Comparison of ENCODE assay signal across 8 cellular contexts in genomic region chrX:154412468-154412867, GRCh38. TPM values are rescaled to one million over a fixed set of nuclear protein-coding genes. Genes with fewer than 3 reads are reported as not detected.
A peak's percentile ranks its signal among the peaks of the same experiment; 100 is the strongest.
DNase-seq lines count a peak whose midpoint lies in the region; ATAC-seq and TF ChIP-seq lines count a peak whose summit lies in the region.

No MANE protein-coding gene starts in this region.

- H3K4me1 Mint-ChIP-seq in Caco-2 (ENCODE audit: low read depth, unreplicated experiment): peaks cover 7% of the 10 kb centered on the region
- H3K4me1 Mint-ChIP-seq in naive thymus-derived CD4-positive, alpha-beta T cell: peaks cover 9 to 22% (median 16%) of the 10 kb centered on the region in 7 donors

- H3K9me3 ChIP-seq in Caco-2: no peaks in the 10 kb centered on the region
- H3K9me3 ChIP-seq in colonic mucosa: no peaks in the 10 kb centered on the region
- H3K9me3 ChIP-seq in naive thymus-derived CD4-positive, alpha-beta T cell (ENCODE audit: control insufficient read depth in 2 of 3, low read length in 3 of 3): no peaks in the 10 kb centered on the region

- H3K27me3 Mint-ChIP-seq in Caco-2 (ENCODE audit: insufficient read depth, unreplicated experiment): no peaks in the 10 kb centered on the region
- H3K27me3 Mint-ChIP-seq in naive thymus-derived CD4-positive, alpha-beta T cell: no peaks in the 10 kb centered on the region

- H3K27ac ChIP-seq in colonic mucosa: peak overlapping the region; percentile 89
- H3K27ac ChIP-seq in naive thymus-derived CD4-positive, alpha-beta T cell (ENCODE audit: low read depth, low read length): peak overlapping the region; percentile 79

- peak; percentile 49 for ATAC-seq in naive thymus-derived CD4-positive, alpha-beta T cell

- intact Hi-C loops in Caco-2 (cut with micrococcal nuclease; ENCODE audit: unreplicated experiment) (no loop called here), colonic mucosa (cut with DNase I) (no loop called here)
- intact Hi-C loops in naive thymus-derived CD4-positive, alpha-beta T cell (cut with micrococcal nuclease): loop anchor here (1.0 to 5.0 kb wide), 5 partner anchors 16 to 78 kb away; partner anchors contain the start of genes ATP6AP1 (in 2 of the 2), LAGE3 (in 1 of the 2), PLXNA3 (in 1 of the 2) and SLC10A3 (in 1 of the 2)

- no TSS peak for BruUV-seq in Caco-2 (replicated peaks; lab: Mats Ljungman, UMichigan)

- peaks cover 5% of the 10 kb centered on the region for H3K36me3 Mint-ChIP-seq in Caco-2 (ENCODE audit: insufficient read depth, unreplicated experiment)
- peaks cover 0 to 6% (median 4%) of the 10 kb centered on the region in 5 donors for H3K36me3 Mint-ChIP-seq in naive thymus-derived CD4-positive, alpha-beta T cell

- POLR2A ChIA-PET in Caco-2 (lab: Charles Lee): interaction anchor here (0.5 to 1.2 kb wide), 2 partner anchors 39 to 78 kb away, joined by 3 to 4 read pairs; partner anchors contain the start of gene SLC10A3
- POLR2A ChIA-PET in naive thymus-derived CD4-positive, alpha-beta T cell (lab: Charles Lee): interaction anchor here (0.6 to 5.2 kb wide), 16 partner anchors 13 to 707 kb away, joined by 3 to 77 read pairs (median 4); partner anchors contain the start of genes ATP6AP1, IKBKG, LAGE3 and RPL10

- H3K9ac ChIP-seq in colonic mucosa (ENCODE audit: low read depth in 2 of 2, low read length in 2 of 2): peak overlapping the region; percentile 81 to 84

- CTCF ChIA-PET in Caco-2 (lab: Charles Lee): interaction anchor here (0.9 kb wide), 1 partner anchor 39 kb away, joined by 6 read pairs; no protein-coding TSS in a partner anchor
- CTCF ChIA-PET in naive thymus-derived CD4-positive, alpha-beta T cell (lab: Charles Lee): no interaction called here

- no peaks in the 10 kb centered on the region for H3K36me3 ChIP-seq in Caco-2 (ENCODE audit: control insufficient read depth, insufficient read depth, low read length)
- H3K36me3 ChIP-seq in colonic mucosa: no peaks in the 10 kb centered on the region
- H3K36me3 ChIP-seq in naive thymus-derived CD4-positive, alpha-beta T cell (ENCODE audit: control insufficient read depth in 2 of 3, insufficient read depth in 3 of 3, low read length in 3 of 3): no peaks in the 10 kb centered on the region

- H3K4me3 Mint-ChIP-seq in Caco-2 (ENCODE audit: unreplicated experiment): peak overlapping the region; percentile 79
- H3K4me3 Mint-ChIP-seq in naive thymus-derived CD4-positive, alpha-beta T cell: peak overlapping the region; percentile 71 to 90 (median 83)

- no peak overlapping the region for H3K27ac Mint-ChIP-seq in Caco-2 (ENCODE audit: unreplicated experiment)
- peak overlapping the region; percentile 44 to 93 (median 85) for H3K27ac Mint-ChIP-seq in naive thymus-derived CD4-positive, alpha-beta T cell

- DNase-seq in Caco-2: no peak
- peak; percentile 42 to 46 for DNase-seq in NOMO-1 (lab: John Stamatoyannopoulos, UW; ENCODE audit: unreplicated experiment in 2 of 2)
- DNase-seq in colonic mucosa: peak; percentile 41
- DNase-seq in naive thymus-derived CD4-positive, alpha-beta T cell: peak in 6 of 9 donors; percentile 22 to 37 (median 30)
- DNase-seq in NCI-H1694 (lab: John Stamatoyannopoulos, UW): no peak
- DNase-seq in NCI-H1105 treated with DMSO at 0.1 percent for 48 hours (lab: John Stamatoyannopoulos, UW): no peak
- no peak for DNase-seq in GM19238 (ENCODE audit: insufficient read length, low spot score)
- DNase-seq in NCI-H1048 (lab: John Stamatoyannopoulos, UW): no peak

- peaks cover 5% of the 10 kb centered on the region; the same call in 1 of the 2 replicates for H3K4me1 ChIP-seq in Caco-2
- H3K4me1 ChIP-seq in colonic mucosa: no peaks in the 10 kb centered on the region
- peaks cover 6 to 7% of the 10 kb centered on the region in 2 donors for H3K4me1 ChIP-seq in naive thymus-derived CD4-positive, alpha-beta T cell (ENCODE audit: control insufficient read depth in 2 of 2, insufficient read depth in 2 of 2, low read length in 2 of 2)

- H3K27me3 ChIP-seq in Caco-2 (replicated peaks; ENCODE audit: control insufficient read depth, insufficient read depth, low read length) (no peaks in the 10 kb centered on the region), colonic mucosa (no peaks in the 10 kb centered on the region)
- no peaks in the 10 kb centered on the region for H3K27me3 ChIP-seq in naive thymus-derived CD4-positive, alpha-beta T cell (ENCODE audit: control insufficient read depth in 2 of 2, insufficient read depth in 2 of 2, low read length in 2 of 2)

- TF ChIP-seq CTCF in Caco-2 (IDR thresholded peaks at IDR 0.05; ENCODE audit: insufficient read depth in 1 of 2, low read depth in 1 of 2, low read length in 1 of 2, severe bottlenecking in 1 of 2, unreplicated experiment in 1 of 2): no peak
- no peak for TF ChIP-seq CTCF in colonic mucosa (IDR thresholded peaks at IDR 0.05)

- H3K9me3 Mint-ChIP-seq in Caco-2 (ENCODE audit: unreplicated experiment): no peaks in the 10 kb centered on the region
- H3K9me3 Mint-ChIP-seq in naive thymus-derived CD4-positive, alpha-beta T cell: peaks cover 0 to 3% (median 0%) of the 10 kb centered on the region in 11 donors

- H3K4me3 ChIP-seq in Caco-2 (ENCODE audit: low read depth, low read length) (peak overlapping the region; percentile 73; the same call in 1 of the 2 replicates), colonic mucosa (peak overlapping the region; percentile 72)
- H3K4me3 ChIP-seq in naive thymus-derived CD4-positive, alpha-beta T cell (ENCODE audit: low read length): peak overlapping the region; percentile 67

RNA-seq across cellular contexts. Expression of gene TAFAZZIN, which starts 1.1 kb away (rescaled TPM):
- total RNA-seq in Caco-2 (2022) (30.2 and 34.0 TPM in 2 replicates), colonic mucosa (10 to 100 TPM; 33.2 to 54.5 TPM)
- total RNA-seq in naive thymus-derived CD4-positive, alpha-beta T cell: 100 to 1,000 TPM in 3 of 5 experiments, 10 to 100 TPM in 2; 90.9 to 130 (median 108) TPM
- polyA plus RNA-seq in naive thymus-derived CD4-positive, alpha-beta T cell: 10 to 100 TPM; 40.4 to 46.4 TPM

RNA-seq across cellular contexts. Expression of gene DNASE1L1, which starts 3.4 kb away (rescaled TPM):
- 8.8 and 9.7 TPM in 2 replicates for total RNA-seq in Caco-2 (2022)
- 10 to 100 TPM; 19.1 to 29.2 TPM for total RNA-seq in colonic mucosa
- total RNA-seq in naive thymus-derived CD4-positive, alpha-beta T cell: 10 to 100 TPM; 18.4 to 31.1 (median 21.7) TPM
- 10 to 100 TPM; 11.1 to 19.6 TPM for polyA plus RNA-seq in naive thymus-derived CD4-positive, alpha-beta T cell

RNA-seq across cellular contexts. Expression of gene RPL10, which starts 14.3 kb away (rescaled TPM):
- 2,081 and 2,086 TPM in 2 replicates for total RNA-seq in Caco-2 (2022)
- total RNA-seq in colonic mucosa: 1,000 to 10,000 TPM; 1,915 to 2,641 TPM
- 1,000 to 10,000 TPM; 2,926 to 5,130 (median 5,063) TPM for total RNA-seq in naive thymus-derived CD4-positive, alpha-beta T cell
- polyA plus RNA-seq in naive thymus-derived CD4-positive, alpha-beta T cell: 1,000 to 10,000 TPM; 6,302 to 7,439 TPM

RNA-seq across cellular contexts. Expression of gene ATP6AP1, which starts 16.0 kb away (rescaled TPM):
- total RNA-seq in Caco-2 (2022): 107 and 112 TPM in 2 replicates
- total RNA-seq in colonic mucosa: 10 to 100 TPM; 86.3 to 96.9 TPM
- 10 to 100 TPM; 37.8 to 63.3 (median 51.1) TPM for total RNA-seq in naive thymus-derived CD4-positive, alpha-beta T cell
- polyA plus RNA-seq in naive thymus-derived CD4-positive, alpha-beta T cell: 100 to 1,000 TPM; 100 to 118 TPM

RNA-seq across cellular contexts. Expression of gene GDI1, which starts 24.5 kb away (rescaled TPM):
- total RNA-seq in Caco-2 (2022) (68.7 and 69.5 TPM in 2 replicates), colonic mucosa (10 to 100 TPM; 63.0 to 83.0 TPM)
- 100 to 1,000 TPM; 106 to 174 (median 140) TPM for total RNA-seq in naive thymus-derived CD4-positive, alpha-beta T cell
- polyA plus RNA-seq in naive thymus-derived CD4-positive, alpha-beta T cell: 10 to 100 TPM; 18.8 to 28.6 TPM

Comparison
In these comparisons a context has a peak if more than half of its experiments do, and no peak if none do; other contexts are left out.
1. DNase-seq: peak in NOMO-1 (2 of 2), colonic mucosa (single experiment) and naive thymus-derived CD4-positive, alpha-beta T cell (6 of 9); none in Caco-2 (0 of 2), NCI-H1694 (single experiment), NCI-H1105 treated with DMSO at 0.1 percent for 48 hours (single experiment), GM19238 (single experiment) and NCI-H1048 (single experiment).
2. intact Hi-C loops: an anchor here in naive thymus-derived CD4-positive, alpha-beta T cell (1.0 to 5.0 kb wide); none called in Caco-2 and colonic mucosa.
3. Peak in every context shown above with its lines, with median percentiles within 50 percentile points of each other: H3K4me3 ChIP-seq.